10 cellular contexts compared by ENCODE assay signal in genomic region chr9:35406183-35406959, GRCh38.
DNase-seq lines count a peak whose midpoint lies in the region; ATAC-seq, FAIRE-seq and TF ChIP-seq lines count a peak whose summit lies in the region.
"Had no signal": no experiment of that assay in that cellular context is flagged by ENCODE, and none has a peak within 500 bp of the region (broad histone marks: within the 10 kb centered on the region; RNA-seq: fewer than 3 reads in every experiment).

No MANE protein-coding gene starts in this region.

- H3K4me1 ChIP-seq in pancreas = no peaks in the 10 kb centered on the region

- no peaks in the 10 kb centered on the region for H3K9me3 ChIP-seq in pancreas

- H3K36me3 Mint-ChIP-seq in CD14-positive monocyte = no peaks in the 10 kb centered on the region
- H3K36me3 Mint-ChIP-seq: naive B cell had no signal

- 58 to 61% methylated on average over 28 of the region's 28 CpGs for WGBS in pancreas, 2 donors

- H3K36me3 ChIP-seq in pancreas = peaks cover 0 to under 1% (median 0%) of the 10 kb centered on the region in 3 donors

- H3K4me1 Mint-ChIP-seq in CD14-positive monocyte = peaks cover 21% of the 10 kb centered on the region

- no peak for DNase-seq in CD14-positive monocyte (ENCODE audit: low spot score)
- DNase-seq in activated CD4-positive, alpha-beta T cell treated with anti-CD3 and anti-CD28 coated beads, Interleukin-2, amount 50 U/mL, for 1 hour = peak; percentile 8
- DNase-seq in pancreas = peak; percentile 59 to 90 (median 78)
- no peak for DNase-seq in T1000 (lab: John Stamatoyannopoulos, UW)
- DNase-seq in COLO668 (lab: John Stamatoyannopoulos, UW; ENCODE audit: unreplicated experiment) = no peak
- no peak for DNase-seq in NCI-H774 (lab: John Stamatoyannopoulos, UW)
- DNase-seq in superior temporal gyrus (ENCODE audit: extremely low spot score) = no peak
- DNase-seq: naive B cell had no signal

- H3K9me3 Mint-ChIP-seq in CD14-positive monocyte = peaks cover 0 to 4% (median 0%) of the 10 kb centered on the region in 7 donors

- intact Hi-C loops in CD14-positive monocyte (cut with micrococcal nuclease) = no loop called here
- intact Hi-C loops in pancreas (cut with DNase I) = no loop called here

- H3K27ac ChIP-seq in pancreas = no peak overlapping the region
- H3K27ac ChIP-seq: BLaER1 treated with 17β-estradiol and CSF1 and Interleukin-3, amounts not matched to agents 10 nM and 100 nM had no signal

- FAIRE-seq in pancreas (lab: Jason Lieb, UNC) = no peak

- H3K27me3 Mint-ChIP-seq in CD14-positive monocyte (ENCODE audit: low read depth in 3 of 3) = peaks cover 11 to 14% (median 12%) of the 10 kb centered on the region in 3 donors

- no peak for TF ChIP-seq CTCF in CD14-positive monocyte (IDR thresholded peaks at IDR 0.05)
- no peak for TF ChIP-seq CTCF in pancreas (IDR thresholded peaks at IDR 0.05)

- H3K27me3 ChIP-seq in pancreas = no peaks in the 10 kb centered on the region
- H3K27me3 ChIP-seq: BLaER1 treated with 17β-estradiol and CSF1 and Interleukin-3, amounts not matched to agents 10 nM and 100 nM had no signal

- H3K4me3 ChIP-seq in pancreas = peak overlapping the region in 2 of 4 donors; percentile 18 to 26
- H3K4me3 ChIP-seq: BLaER1 treated with 17β-estradiol and CSF1 and Interleukin-3, amounts not matched to agents 10 nM and 100 nM had no signal

- H3K27ac Mint-ChIP-seq in CD14-positive monocyte = peak overlapping the region in 1 of 7 donors; percentile 5
- H3K27ac Mint-ChIP-seq: naive B cell had no signal

- H3K4me3 Mint-ChIP-seq in CD14-positive monocyte = peak overlapping the region; percentile 52 to 59

- ATAC-seq in esophagus mucosa (peak; percentile 87), pancreas (peak; percentile 93 to 99 (median 96))

Comparison
In these comparisons a context has a peak if more than half of its experiments do, and no peak if none do; other contexts are left out.
1. DNase-seq: peak in activated CD4-positive, alpha-beta T cell treated with anti-CD3 and anti-CD28 coated beads, Interleukin-2, amount 50 U/mL, for 1 hour (single experiment) and pancreas (6 of 6); none in CD14-positive monocyte (single experiment), T1000 (single experiment), COLO668 (single experiment), NCI-H774 (single experiment) and superior temporal gyrus (single experiment).